ENCODE assay signal across 11 cellular contexts in genomic region chr7:151425670-151426075, GRCh38. TPM values are rescaled to one million over a fixed set of nuclear protein-coding genes. Genes with fewer than 3 reads are reported as not detected.
A peak's percentile ranks its signal among the peaks of the same experiment; 100 is the strongest.
DNase-seq lines count a peak whose midpoint lies in the region; ATAC-seq and TF ChIP-seq lines count a peak whose summit lies in the region.
"Had no signal": no experiment of that assay in that cellular context is flagged by ENCODE, and none has a peak within 500 bp of the region (broad histone marks: within the 10 kb centered on the region; RNA-seq: fewer than 3 reads in every experiment).

No MANE protein-coding gene starts in this region.

- H3K9me3 Mint-ChIP-seq in CD8-positive, alpha-beta memory T cell: peaks cover 0 to 4% (median under 1%) of the 10 kb centered on the region in 5 donors
- peaks cover 9% of the 10 kb centered on the region for H3K9me3 Mint-ChIP-seq in chondrocyte (ENCODE audit: low read depth)
- H3K9me3 Mint-ChIP-seq: T-helper 1 cell treated with Interleukin-12 subunit alpha and Interleukin-12 subunit beta and Interleukin-4 antibody, amounts not matched to agents 30 μg/mL and 1 μg/mL, for 36 hours had no signal

- POLR2A ChIA-PET in CD8-positive, alpha-beta memory T cell (lab: Charles Lee): no interaction called here

- no peak overlapping the region for H3K4me3 ChIP-seq in MG63
- no peak overlapping the region for H3K4me3 ChIP-seq in colonic mucosa
- H3K4me3 ChIP-seq in lung: no peak overlapping the region
- H3K4me3 ChIP-seq in transverse colon: no peak overlapping the region
- H3K4me3 ChIP-seq in CD8-positive, alpha-beta memory T cell (ENCODE audit: low read length): no peak overlapping the region

- in situ Hi-C loops in transverse colon (cut with MboI; ENCODE audit: low pct_ligation_motif_present in 1 of 4, low pct_unique_long_range_greater_than_20kb in 1 of 4, low sequenced_read_pairs in 3 of 4): no loop called here

- CTCF ChIA-PET in CD8-positive, alpha-beta memory T cell (lab: Charles Lee): interaction anchor here (3.3 kb wide), 1 partner anchor 22 kb away, joined by 14 read pairs; no protein-coding TSS in a partner anchor

- TF ChIP-seq EP300 in transverse colon (IDR thresholded peaks at IDR 0.05; ENCODE audit: low read depth): no peak

- peaks cover 0 to 7% of the 10 kb centered on the region in 2 donors for H3K27me3 Mint-ChIP-seq in CD8-positive, alpha-beta memory T cell
- H3K27me3 Mint-ChIP-seq in chondrocyte (ENCODE audit: low read depth): peaks cover 4% of the 10 kb centered on the region

- H3K4me1 Mint-ChIP-seq in CD8-positive, alpha-beta memory T cell: peaks cover 29 to 32% (median 30%) of the 10 kb centered on the region in 3 donors
- H3K4me1 Mint-ChIP-seq in chondrocyte (ENCODE audit: low read depth): peaks cover 40% of the 10 kb centered on the region

- H3K4me3 Mint-ChIP-seq in CD8-positive, alpha-beta memory T cell: no peak overlapping the region
- no peak overlapping the region for H3K4me3 Mint-ChIP-seq in chondrocyte (ENCODE audit: unreplicated experiment)
- H3K4me3 Mint-ChIP-seq: dendritic cell treated with granulocyte-macrophage colony-stimulating factor and Interleukin-4, amounts not matched to agents 40 ng/mL and 50 ng/mL, for 4 days; T-helper 1 cell treated with Interleukin-12 subunit alpha and Interleukin-12 subunit beta and Interleukin-4 antibody, amounts not matched to agents 30 μg/mL and 1 μg/mL, for 36 hours had no signal

- no peak for TF ChIP-seq POLR2A in transverse colon (IDR thresholded peaks at IDR 0.05)

- intact Hi-C loops in colonic mucosa (cut with DNase I): no loop called here
- intact Hi-C loops in transverse colon (cut with DNase I; ENCODE audit: low total_unique reads): no loop called here

- DNase-seq in MG63: peak; percentile 64
- DNase-seq in colonic mucosa: no peak
- no peak for DNase-seq in lung (ENCODE audit: low spot score)
- DNase-seq in transverse colon: no peak
- no peak for DNase-seq in CD8-positive, alpha-beta memory T cell
- no peak for DNase-seq in chondrocyte (ENCODE audit: low spot score)
- DNase-seq in stimulated activated CD4-positive, alpha-beta T cell treated with anti-CD3 and anti-CD28 coated beads, Interleukin-4, amount 100 ng/mL, for 1 hour: no peak
- DNase-seq: GDM1, islet precursor cell had no signal

- TF ChIP-seq CTCF in colonic mucosa (IDR thresholded peaks at IDR 0.05): no peak
- no peak for TF ChIP-seq CTCF in lung (IDR thresholded peaks at IDR 0.05; ENCODE audit: control extremely low read depth, extremely low read depth)
- no peak for TF ChIP-seq CTCF in transverse colon (IDR thresholded peaks at IDR 0.05)
- no peak for TF ChIP-seq CTCF in chondrocyte (IDR thresholded peaks at IDR 0.05)

- H3K27ac ChIP-seq in colonic mucosa: peak overlapping the region; percentile 19
- H3K27ac ChIP-seq in lung (ENCODE audit: low read depth in 1 of 2, low read length in 1 of 2): peak overlapping the region in 1 of 2 donors; percentile 49
- peak overlapping the region; percentile 63 to 80 (median 76) for H3K27ac ChIP-seq in transverse colon
- no peak overlapping the region for H3K27ac ChIP-seq in CD8-positive, alpha-beta memory T cell (ENCODE audit: low read depth, low read length)

- no peaks in the 10 kb centered on the region for H3K4me1 ChIP-seq in colonic mucosa
- H3K4me1 ChIP-seq in lung (ENCODE audit: control insufficient read depth in 2 of 2, insufficient read depth in 2 of 2, low read length in 2 of 2): peaks cover 0 to 17% of the 10 kb centered on the region in 2 donors
- peaks cover 2 to 17% (median 9%) of the 10 kb centered on the region in 4 donors for H3K4me1 ChIP-seq in transverse colon
- H3K4me1 ChIP-seq in CD8-positive, alpha-beta memory T cell (ENCODE audit: insufficient read depth, low read length): peaks cover 43% of the 10 kb centered on the region

- no peak overlapping the region for H3K27ac Mint-ChIP-seq in CD8-positive, alpha-beta memory T cell
- H3K27ac Mint-ChIP-seq in chondrocyte (ENCODE audit: unreplicated experiment): no peak overlapping the region
- H3K27ac Mint-ChIP-seq: dendritic cell treated with granulocyte-macrophage colony-stimulating factor and Interleukin-4, amounts not matched to agents 40 ng/mL and 50 ng/mL, for 4 days; T-helper 1 cell treated with Interleukin-12 subunit alpha and Interleukin-12 subunit beta and Interleukin-4 antibody, amounts not matched to agents 30 μg/mL and 1 μg/mL, for 36 hours had no signal

- H3K27me3 ChIP-seq in MG63 (no peaks in the 10 kb centered on the region), colonic mucosa (no peaks in the 10 kb centered on the region), lung (ENCODE audit: control insufficient read depth, insufficient read depth) (no peaks in the 10 kb centered on the region), transverse colon (no peaks in the 10 kb centered on the region)
- H3K27me3 ChIP-seq in CD8-positive, alpha-beta memory T cell (ENCODE audit: insufficient read depth, low read length, poor library complexity, severe bottlenecking): no peaks in the 10 kb centered on the region

- no peaks in the 10 kb centered on the region for H3K36me3 ChIP-seq in MG63
- no peaks in the 10 kb centered on the region for H3K36me3 ChIP-seq in colonic mucosa
- H3K36me3 ChIP-seq in lung (ENCODE audit: control insufficient read depth in 2 of 2, insufficient read depth in 2 of 2, low read length in 2 of 2): no peaks in the 10 kb centered on the region
- no peaks in the 10 kb centered on the region for H3K36me3 ChIP-seq in transverse colon
- no peaks in the 10 kb centered on the region for H3K36me3 ChIP-seq in CD8-positive, alpha-beta memory T cell (ENCODE audit: insufficient read depth, low read length)

- H3K36me3 Mint-ChIP-seq in CD8-positive, alpha-beta memory T cell: peaks cover 0 to 10% (median 0%) of the 10 kb centered on the region in 3 donors
- H3K36me3 Mint-ChIP-seq in chondrocyte (ENCODE audit: low read depth): peaks cover 6% of the 10 kb centered on the region

- ATAC-seq in lung (ENCODE audit: insufficient read depth, low FRiP score): peak; percentile 27

- H3K9me3 ChIP-seq in MG63 (peaks cover 8% of the 10 kb centered on the region; the same call in 1 of the 2 replicates), colonic mucosa (no peaks in the 10 kb centered on the region), lung (ENCODE audit: control insufficient read depth in 2 of 2, insufficient read depth in 1 of 2, low read length in 1 of 2) (peaks cover 0 to 2% of the 10 kb centered on the region in 2 donors), transverse colon (no peaks in the 10 kb centered on the region)
- no peaks in the 10 kb centered on the region for H3K9me3 ChIP-seq in CD8-positive, alpha-beta memory T cell (ENCODE audit: low read length)

- 36 to 60% methylated on average over 4 of the region's 4 CpGs for WGBS in lung, 2 donors
- WGBS in transverse colon (ENCODE audit: low coverage in 1 of 2), 2 donors: 48 to 80% methylated on average over 1 to 4 of the region's 4 CpGs

- peak overlapping the region in 1 of 2 donors; percentile 1 for H3K9ac ChIP-seq in colonic mucosa (ENCODE audit: low read depth in 2 of 2, low read length in 2 of 2)

RNA-seq across cellular contexts. Expression of gene CRYGN, which starts 14.3 kb away (rescaled TPM):
- not detected in 2 replicates for total RNA-seq in MG63 (2014; rRNA removed; shearing (Covaris generic); ENCODE audit: low replicate concordance)
- not detected for total RNA-seq in colonic mucosa
- under 1 TPM; 0.28 to 0.34 TPM for total RNA-seq in lung
- polyA plus RNA-seq in lung: under 1 TPM in 1 of 2 donors, not detected in 1; 0.07 TPM
- total RNA-seq in transverse colon: not detected
- not detected for total RNA-seq in CD8-positive, alpha-beta memory T cell
- 0.41 TPM for polyA plus RNA-seq in CD8-positive, alpha-beta memory T cell
- total RNA-seq in chondrocyte: not detected in 3 replicates

RNA-seq across cellular contexts. Expression of gene WDR86, which starts 15.8 kb away (rescaled TPM):
- not detected in 2 replicates for total RNA-seq in MG63 (2014; rRNA removed; shearing (Covaris generic); ENCODE audit: low replicate concordance)
- total RNA-seq in colonic mucosa: 1 to 10 TPM in 1 of 2 donors, not detected in 1; 1.2 TPM
- total RNA-seq in lung: 10 to 100 TPM in 1 of 2 donors, 1 to 10 TPM in 1; 2.9 to 19.7 TPM
- polyA plus RNA-seq in lung: 1 to 10 TPM in 1 of 2 donors, under 1 TPM in 1; 0.81 to 1.9 TPM
- total RNA-seq in transverse colon: 10 to 100 TPM in 1 of 4 donors, 1 to 10 TPM in 3; 2.8 to 33.3 (median 7.1) TPM
- under 1 TPM; 0.55 to 0.59 TPM for total RNA-seq in CD8-positive, alpha-beta memory T cell
- polyA plus RNA-seq in CD8-positive, alpha-beta memory T cell: 10.4 TPM
- total RNA-seq in chondrocyte: not detected in 3 replicates
